8 cellular contexts compared by ENCODE assay signal in genomic region chr17:17712268-17712924, GRCh38. TPM values are rescaled to one million over a fixed set of nuclear protein-coding genes. Genes with fewer than 3 reads are reported as not detected.
DNase-seq lines count a peak whose midpoint lies in the region; ATAC-seq and TF ChIP-seq lines count a peak whose summit lies in the region.

No MANE protein-coding gene starts in this region.

- H3K36me3 ChIP-seq in SK-N-SH (replicated peaks in 1 of 2; ENCODE audit: control insufficient read depth in 1 of 2, insufficient read depth in 2 of 2, low read length in 1 of 2) (no peaks in the 10 kb centered on the region), vagina (no peaks in the 10 kb centered on the region)

- peaks cover 92% of the 10 kb centered on the region for H3K79me2 ChIP-seq in SK-N-SH (ENCODE audit: insufficient read depth)

- H4K20me1 ChIP-seq in SK-N-SH (ENCODE audit: insufficient read depth) = peaks cover 68% of the 10 kb centered on the region

- H3K27me3 Mint-ChIP-seq in activated CD4-positive, alpha-beta T cell treated with anti-CD3 and anti-CD28 coated beads, Interleukin-2, amount 10 ng/mL, durations not matched to agents 24 days and 14 days = no peaks in the 10 kb centered on the region

- H3K4me3 ChIP-seq in SK-N-SH (ENCODE audit: low read depth in 2 of 2, low read length in 1 of 2) = no peak overlapping the region
- no peak overlapping the region for H3K4me3 ChIP-seq in fibroblast of villous mesenchyme (ENCODE audit: low read depth, low read length)
- H3K4me3 ChIP-seq in vagina = no peak overlapping the region

- peak; percentile 64 for DNase-seq in activated CD4-positive, alpha-beta T cell treated with anti-CD3 and anti-CD28 coated beads, Interleukin-2, amount 10 ng/mL, durations not matched to agents 24 days and 14 days
- DNase-seq in activated CD4-positive, alpha-beta T cell treated with anti-CD3 and anti-CD28 coated beads, Interleukin-2, amount 50 U/mL, for 1 hour = no peak
- no peak for DNase-seq in SK-N-SH
- DNase-seq in fibroblast of villous mesenchyme (ENCODE audit: low read depth) = peak; percentile 95
- no peak for DNase-seq in vagina (ENCODE audit: extremely low spot score in 2 of 2)
- no peak for DNase-seq in NCI-H2081 treated with DMSO at 0.1 percent for 48 hours (lab: John Stamatoyannopoulos, UW)
- DNase-seq in effector CD8-positive, alpha-beta T cell (lab: John Stamatoyannopoulos, UW) = no peak

- peaks cover 8% of the 10 kb centered on the region for H3F3A ChIP-seq in SK-N-SH (replicated peaks; ENCODE audit: insufficient read depth)

- no peaks in the 10 kb centered on the region for H3K9me3 Mint-ChIP-seq in activated CD4-positive, alpha-beta T cell treated with anti-CD3 and anti-CD28 coated beads, Interleukin-2, amount 10 ng/mL, durations not matched to agents 24 days and 14 days

- 78% methylated on average over 5 of the region's 5 CpGs for WGBS in SK-N-SH (ENCODE audit: low lambda C conversion rate)

- H3K9ac ChIP-seq in SK-N-SH = peak overlapping the region; percentile 35; the same call in 1 of the 2 replicates

- no peaks in the 10 kb centered on the region for H3K9me2 ChIP-seq in SK-N-SH

- no peaks in the 10 kb centered on the region for H3K27me3 ChIP-seq in SK-N-SH (ENCODE audit: insufficient read depth)
- no peaks in the 10 kb centered on the region for H3K27me3 ChIP-seq in vagina

- H3K27ac ChIP-seq in SK-N-SH (ENCODE audit: low read depth in 2 of 2, low read length in 1 of 2) (peak overlapping the region in 1 of 2 experiments; percentile 79; a peak in 2 of 4 replicates), vagina (peak overlapping the region; percentile 61)

- H3K4me2 ChIP-seq in SK-N-SH = peak overlapping the region; percentile 72; the same call in 1 of the 2 replicates

- CTCF ChIA-PET in SK-N-SH (lab: Yijun Ruan, JAX) = interaction anchor here (1.2 to 1.7 kb wide), 2 partner anchors 16 to 32 kb away, joined by 4 to 5 read pairs; no protein-coding TSS in a partner anchor

- intact Hi-C loops in activated CD4-positive, alpha-beta T cell treated with anti-CD3 and anti-CD28 coated beads, Interleukin-2, amount 10 ng/mL, durations not matched to agents 24 days and 14 days (cut with micrococcal nuclease) = no loop called here
- intact Hi-C loops in vagina (cut with DNase I) = no loop called here

- H3K27ac Mint-ChIP-seq in activated CD4-positive, alpha-beta T cell treated with anti-CD3 and anti-CD28 coated beads, Interleukin-2, amount 10 ng/mL, durations not matched to agents 24 days and 14 days = peak overlapping the region; percentile 63

- POLR2A ChIA-PET in SK-N-SH (lab: Yijun Ruan, JAX) = no interaction called here

- no peaks in the 10 kb centered on the region for H3K9me3 ChIP-seq in SK-N-SH
- H3K9me3 ChIP-seq in vagina = no peaks in the 10 kb centered on the region

- peaks cover 29 to 59% of the 10 kb centered on the region in 2 experiments for H3K4me1 ChIP-seq in SK-N-SH (ENCODE audit: control insufficient read depth in 1 of 2, insufficient read depth in 2 of 2, low read depth in 1 of 2, low read length in 1 of 2)
- peaks cover 51% of the 10 kb centered on the region for H3K4me1 ChIP-seq in vagina

- TF ChIP-seq CTCF in SK-N-SH (IDR thresholded peaks at IDR 0.05) = no peak
- TF ChIP-seq CTCF in fibroblast of villous mesenchyme (IDR thresholded peaks at IDR 0.05; ENCODE audit: insufficient read depth, low read depth, low read length) = no peak
- no peak for TF ChIP-seq CTCF in vagina (IDR thresholded peaks at IDR 0.05)

- TF ChIP-seq POLR2A in vagina (IDR thresholded peaks at IDR 0.05) = no peak

- ATAC-seq in HG02852 (IDR thresholded peaks at IDR 0.05; ENCODE audit: unreplicated experiment) = peak; percentile 84

- TF ChIP-seq EP300 in SK-N-SH (IDR thresholded peaks at IDR 0.05; ENCODE audit: borderline replicate concordance in 1 of 2, low read depth in 1 of 2, low read length in 1 of 2) = no peak

- no peak for TF ChIP-seq RAD21 in SK-N-SH (IDR thresholded peaks at IDR 0.05; ENCODE audit: low read length)

- H2AFZ ChIP-seq in SK-N-SH (ENCODE audit: low read depth) = no peak overlapping the region

- H3K36me3 Mint-ChIP-seq in activated CD4-positive, alpha-beta T cell treated with anti-CD3 and anti-CD28 coated beads, Interleukin-2, amount 10 ng/mL, durations not matched to agents 24 days and 14 days (ENCODE audit: low read depth) = no peaks in the 10 kb centered on the region

- no peak overlapping the region for H3K4me3 Mint-ChIP-seq in activated CD4-positive, alpha-beta T cell treated with anti-CD3 and anti-CD28 coated beads, Interleukin-2, amount 10 ng/mL, durations not matched to agents 24 days and 14 days

- peaks cover 23% of the 10 kb centered on the region for H3K4me1 Mint-ChIP-seq in activated CD4-positive, alpha-beta T cell treated with anti-CD3 and anti-CD28 coated beads, Interleukin-2, amount 10 ng/mL, durations not matched to agents 24 days and 14 days

TF ChIP-seq in SK-N-SH, 30 proteins besides CTCF, POLR2A, EP300 and RAD21:
- TF ChIP-seq MAX (IDR thresholded peaks at IDR 0.05; ENCODE audit: low read depth) (no peak), RCOR1 (IDR thresholded peaks at IDR 0.05; ENCODE audit: low read length) (no peak), GABPA (IDR thresholded peaks at IDR 0.05; ENCODE audit: low read depth) (no peak), RXRA (IDR thresholded peaks at IDR 0.05; ENCODE audit: borderline replicate concordance, low read depth) (no peak), MEF2A (IDR thresholded peaks at IDR 0.05; ENCODE audit: borderline replicate concordance, low read depth) (no peak)

RNA-seq across cellular contexts. Expression of gene RAI1, which starts 31.1 kb away (rescaled TPM):
- total RNA-seq in activated CD4-positive, alpha-beta T cell treated with anti-CD3 and anti-CD28 coated beads, Interleukin-2, amount 10 ng/mL, durations not matched to agents 24 days and 14 days = 30.1 and 34.5 TPM in 2 replicates
- polyA plus RNA-seq in SK-N-SH (2012; rRNA removed) = 2.6 and 4.7 TPM in 2 replicates
- 3.4 and 3.9 TPM in 2 replicates for polyA plus RNA-seq in SK-N-SH (2012; cell fraction: cytosol; rRNA removed)
- 16.7 and 20.0 TPM in 2 replicates for polyA plus RNA-seq in SK-N-SH (2012; cell fraction: nucleus; rRNA removed)
- total RNA-seq in fibroblast of villous mesenchyme (16.0 and 24.2 TPM in 2 replicates), vagina (29.2 TPM)

Comparison
In these comparisons a context has a peak if more than half of its experiments do, and no peak if none do; other contexts are left out.
1. DNase-seq: peak in activated CD4-positive, alpha-beta T cell treated with anti-CD3 and anti-CD28 coated beads, Interleukin-2, amount 10 ng/mL, durations not matched to agents 24 days and 14 days (single experiment) and fibroblast of villous mesenchyme (single experiment); none in activated CD4-positive, alpha-beta T cell treated with anti-CD3 and anti-CD28 coated beads, Interleukin-2, amount 50 U/mL, for 1 hour (single experiment), SK-N-SH (single experiment), vagina (0 of 2), NCI-H2081 treated with DMSO at 0.1 percent for 48 hours (single experiment) and effector CD8-positive, alpha-beta T cell (single experiment).